ENCODE assay signal across 1 cellular context in the genomic region with DNA sequence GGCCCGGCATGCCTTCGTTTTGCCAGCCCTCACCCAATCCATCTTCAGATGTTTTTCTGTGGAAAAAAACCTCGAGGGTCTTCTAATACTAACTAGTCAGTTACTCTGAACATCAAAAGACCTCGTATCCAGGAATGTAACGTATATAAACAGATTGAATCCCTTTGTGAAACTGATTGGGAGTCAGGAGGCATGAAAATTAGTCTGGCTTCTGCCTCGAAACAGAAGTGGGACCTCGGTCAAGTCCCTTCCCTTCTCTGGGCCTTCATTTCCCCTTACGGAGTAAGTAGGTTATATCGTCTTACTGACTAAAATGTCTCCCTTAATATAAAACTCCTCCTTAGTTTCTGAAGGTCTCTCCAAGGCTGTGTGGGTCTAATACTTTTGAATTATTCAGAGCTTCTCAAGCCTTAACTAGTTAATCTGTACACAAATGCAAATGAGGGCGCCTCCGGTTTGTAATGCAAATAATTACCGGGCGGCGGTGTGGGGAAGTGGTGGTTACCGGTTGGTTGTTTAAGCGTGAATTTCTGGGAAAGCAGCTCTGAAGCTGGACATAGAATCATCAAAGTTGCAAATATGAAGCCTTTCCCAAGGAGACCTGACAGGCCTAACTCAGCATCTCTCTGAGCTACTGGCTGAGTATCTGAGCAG.
TF ChIP-seq lines count a peak whose summit lies in the region.

No MANE protein-coding gene starts in this region.

TF ChIP-seq in WTC11, 78 proteins besides CTCF, POLR2A, EP300 and RAD21 (continued from another document):
- TF ChIP-seq, protein P1, sequence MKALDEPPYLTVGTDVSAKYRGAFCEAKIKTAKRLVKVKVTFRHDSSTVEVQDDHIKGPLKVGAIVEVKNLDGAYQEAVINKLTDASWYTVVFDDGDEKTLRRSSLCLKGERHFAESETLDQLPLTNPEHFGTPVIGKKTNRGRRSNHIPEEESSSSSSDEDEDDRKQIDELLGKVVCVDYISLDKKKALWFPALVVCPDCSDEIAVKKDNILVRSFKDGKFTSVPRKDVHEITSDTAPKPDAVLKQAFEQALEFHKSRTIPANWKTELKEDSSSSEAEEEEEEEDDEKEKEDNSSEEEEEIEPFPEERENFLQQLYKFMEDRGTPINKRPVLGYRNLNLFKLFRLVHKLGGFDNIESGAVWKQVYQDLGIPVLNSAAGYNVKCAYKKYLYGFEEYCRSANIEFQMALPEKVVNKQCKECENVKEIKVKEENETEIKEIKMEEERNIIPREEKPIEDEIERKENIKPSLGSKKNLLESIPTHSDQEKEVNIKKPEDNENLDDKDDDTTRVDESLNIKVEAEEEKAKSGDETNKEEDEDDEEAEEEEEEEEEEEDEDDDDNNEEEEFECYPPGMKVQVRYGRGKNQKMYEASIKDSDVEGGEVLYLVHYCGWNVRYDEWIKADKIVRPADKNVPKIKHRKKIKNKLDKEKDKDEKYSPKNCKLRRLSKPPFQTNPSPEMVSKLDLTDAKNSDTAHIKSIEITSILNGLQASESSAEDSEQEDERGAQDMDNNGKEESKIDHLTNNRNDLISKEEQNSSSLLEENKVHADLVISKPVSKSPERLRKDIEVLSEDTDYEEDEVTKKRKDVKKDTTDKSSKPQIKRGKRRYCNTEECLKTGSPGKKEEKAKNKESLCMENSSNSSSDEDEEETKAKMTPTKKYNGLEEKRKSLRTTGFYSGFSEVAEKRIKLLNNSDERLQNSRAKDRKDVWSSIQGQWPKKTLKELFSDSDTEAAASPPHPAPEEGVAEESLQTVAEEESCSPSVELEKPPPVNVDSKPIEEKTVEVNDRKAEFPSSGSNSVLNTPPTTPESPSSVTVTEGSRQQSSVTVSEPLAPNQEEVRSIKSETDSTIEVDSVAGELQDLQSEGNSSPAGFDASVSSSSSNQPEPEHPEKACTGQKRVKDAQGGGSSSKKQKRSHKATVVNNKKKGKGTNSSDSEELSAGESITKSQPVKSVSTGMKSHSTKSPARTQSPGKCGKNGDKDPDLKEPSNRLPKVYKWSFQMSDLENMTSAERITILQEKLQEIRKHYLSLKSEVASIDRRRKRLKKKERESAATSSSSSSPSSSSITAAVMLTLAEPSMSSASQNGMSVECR (CRISPR knock-in tag; IDR thresholded peaks at IDR 0.05; ENCODE audit: borderline replicate concordance) = no peak
- TF ChIP-seq TP53 (CRISPR knock-in tag; IDR thresholded peaks at IDR 0.05) = no peak
- TF ChIP-seq, protein P2, sequence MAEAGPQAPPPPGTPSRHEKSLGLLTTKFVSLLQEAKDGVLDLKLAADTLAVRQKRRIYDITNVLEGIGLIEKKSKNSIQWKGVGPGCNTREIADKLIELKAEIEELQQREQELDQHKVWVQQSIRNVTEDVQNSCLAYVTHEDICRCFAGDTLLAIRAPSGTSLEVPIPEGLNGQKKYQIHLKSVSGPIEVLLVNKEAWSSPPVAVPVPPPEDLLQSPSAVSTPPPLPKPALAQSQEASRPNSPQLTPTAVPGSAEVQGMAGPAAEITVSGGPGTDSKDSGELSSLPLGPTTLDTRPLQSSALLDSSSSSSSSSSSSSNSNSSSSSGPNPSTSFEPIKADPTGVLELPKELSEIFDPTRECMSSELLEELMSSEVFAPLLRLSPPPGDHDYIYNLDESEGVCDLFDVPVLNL (CRISPR knock-in tag; IDR thresholded peaks at IDR 0.05; ENCODE audit: borderline replicate concordance, low read depth) = no peak
- TF ChIP-seq, protein P3, sequence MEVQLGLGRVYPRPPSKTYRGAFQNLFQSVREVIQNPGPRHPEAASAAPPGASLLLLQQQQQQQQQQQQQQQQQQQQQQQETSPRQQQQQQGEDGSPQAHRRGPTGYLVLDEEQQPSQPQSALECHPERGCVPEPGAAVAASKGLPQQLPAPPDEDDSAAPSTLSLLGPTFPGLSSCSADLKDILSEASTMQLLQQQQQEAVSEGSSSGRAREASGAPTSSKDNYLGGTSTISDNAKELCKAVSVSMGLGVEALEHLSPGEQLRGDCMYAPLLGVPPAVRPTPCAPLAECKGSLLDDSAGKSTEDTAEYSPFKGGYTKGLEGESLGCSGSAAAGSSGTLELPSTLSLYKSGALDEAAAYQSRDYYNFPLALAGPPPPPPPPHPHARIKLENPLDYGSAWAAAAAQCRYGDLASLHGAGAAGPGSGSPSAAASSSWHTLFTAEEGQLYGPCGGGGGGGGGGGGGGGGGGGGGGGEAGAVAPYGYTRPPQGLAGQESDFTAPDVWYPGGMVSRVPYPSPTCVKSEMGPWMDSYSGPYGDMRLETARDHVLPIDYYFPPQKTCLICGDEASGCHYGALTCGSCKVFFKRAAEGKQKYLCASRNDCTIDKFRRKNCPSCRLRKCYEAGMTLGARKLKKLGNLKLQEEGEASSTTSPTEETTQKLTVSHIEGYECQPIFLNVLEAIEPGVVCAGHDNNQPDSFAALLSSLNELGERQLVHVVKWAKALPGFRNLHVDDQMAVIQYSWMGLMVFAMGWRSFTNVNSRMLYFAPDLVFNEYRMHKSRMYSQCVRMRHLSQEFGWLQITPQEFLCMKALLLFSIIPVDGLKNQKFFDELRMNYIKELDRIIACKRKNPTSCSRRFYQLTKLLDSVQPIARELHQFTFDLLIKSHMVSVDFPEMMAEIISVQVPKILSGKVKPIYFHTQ (CRISPR knock-in tag; IDR thresholded peaks at IDR 0.05) = no peak
- TF ChIP-seq ZNF317 (CRISPR knock-in tag; IDR thresholded peaks at IDR 0.05; ENCODE audit: borderline replicate concordance, low read depth) = no peak
- TF ChIP-seq, protein P4, sequence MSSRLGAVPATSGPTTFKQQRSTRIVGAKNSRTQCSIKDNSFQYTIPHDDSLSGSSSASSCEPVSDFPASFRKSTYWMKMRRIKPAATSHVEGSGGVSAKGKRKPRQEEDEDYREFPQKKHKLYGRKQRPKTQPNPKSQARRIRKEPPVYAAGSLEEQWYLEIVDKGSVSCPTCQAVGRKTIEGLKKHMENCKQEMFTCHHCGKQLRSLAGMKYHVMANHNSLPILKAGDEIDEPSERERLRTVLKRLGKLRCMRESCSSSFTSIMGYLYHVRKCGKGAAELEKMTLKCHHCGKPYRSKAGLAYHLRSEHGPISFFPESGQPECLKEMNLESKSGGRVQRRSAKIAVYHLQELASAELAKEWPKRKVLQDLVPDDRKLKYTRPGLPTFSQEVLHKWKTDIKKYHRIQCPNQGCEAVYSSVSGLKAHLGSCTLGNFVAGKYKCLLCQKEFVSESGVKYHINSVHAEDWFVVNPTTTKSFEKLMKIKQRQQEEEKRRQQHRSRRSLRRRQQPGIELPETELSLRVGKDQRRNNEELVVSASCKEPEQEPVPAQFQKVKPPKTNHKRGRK (CRISPR knock-in tag; IDR thresholded peaks at IDR 0.05; ENCODE audit: borderline replicate concordance) = no peak
- TF ChIP-seq IRF2 (CRISPR knock-in tag; IDR thresholded peaks at IDR 0.05; ENCODE audit: borderline replicate concordance, low read depth) = no peak
- TF ChIP-seq, protein P5, sequence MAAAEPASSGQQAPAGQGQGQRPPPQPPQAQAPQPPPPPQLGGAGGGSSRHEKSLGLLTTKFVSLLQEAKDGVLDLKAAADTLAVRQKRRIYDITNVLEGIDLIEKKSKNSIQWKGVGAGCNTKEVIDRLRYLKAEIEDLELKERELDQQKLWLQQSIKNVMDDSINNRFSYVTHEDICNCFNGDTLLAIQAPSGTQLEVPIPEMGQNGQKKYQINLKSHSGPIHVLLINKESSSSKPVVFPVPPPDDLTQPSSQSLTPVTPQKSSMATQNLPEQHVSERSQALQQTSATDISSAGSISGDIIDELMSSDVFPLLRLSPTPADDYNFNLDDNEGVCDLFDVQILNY (CRISPR knock-in tag; IDR thresholded peaks at IDR 0.05) = no peak
- TF ChIP-seq, protein P6, sequence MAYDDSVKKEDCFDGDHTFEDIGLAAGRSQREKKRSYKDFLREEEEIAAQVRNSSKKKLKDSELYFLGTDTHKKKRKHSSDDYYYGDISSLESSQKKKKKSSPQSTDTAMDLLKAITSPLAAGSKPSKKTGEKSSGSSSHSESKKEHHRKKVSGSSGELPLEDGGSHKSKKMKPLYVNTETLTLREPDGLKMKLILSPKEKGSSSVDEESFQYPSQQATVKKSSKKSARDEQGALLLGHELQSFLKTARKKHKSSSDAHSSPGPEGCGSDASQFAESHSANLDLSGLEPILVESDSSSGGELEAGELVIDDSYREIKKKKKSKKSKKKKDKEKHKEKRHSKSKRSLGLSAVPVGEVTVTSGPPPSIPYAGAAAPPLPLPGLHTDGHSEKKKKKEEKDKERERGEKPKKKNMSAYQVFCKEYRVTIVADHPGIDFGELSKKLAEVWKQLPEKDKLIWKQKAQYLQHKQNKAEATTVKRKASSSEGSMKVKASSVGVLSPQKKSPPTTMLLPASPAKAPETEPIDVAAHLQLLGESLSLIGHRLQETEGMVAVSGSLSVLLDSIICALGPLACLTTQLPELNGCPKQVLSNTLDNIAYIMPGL (CRISPR knock-in tag; IDR thresholded peaks at IDR 0.05) = no peak
- TF ChIP-seq, protein P7, sequence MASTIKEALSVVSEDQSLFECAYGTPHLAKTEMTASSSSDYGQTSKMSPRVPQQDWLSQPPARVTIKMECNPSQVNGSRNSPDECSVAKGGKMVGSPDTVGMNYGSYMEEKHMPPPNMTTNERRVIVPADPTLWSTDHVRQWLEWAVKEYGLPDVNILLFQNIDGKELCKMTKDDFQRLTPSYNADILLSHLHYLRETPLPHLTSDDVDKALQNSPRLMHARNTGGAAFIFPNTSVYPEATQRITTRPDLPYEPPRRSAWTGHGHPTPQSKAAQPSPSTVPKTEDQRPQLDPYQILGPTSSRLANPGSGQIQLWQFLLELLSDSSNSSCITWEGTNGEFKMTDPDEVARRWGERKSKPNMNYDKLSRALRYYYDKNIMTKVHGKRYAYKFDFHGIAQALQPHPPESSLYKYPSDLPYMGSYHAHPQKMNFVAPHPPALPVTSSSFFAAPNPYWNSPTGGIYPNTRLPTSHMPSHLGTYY (CRISPR knock-in tag; IDR thresholded peaks at IDR 0.05) = no peak
- no peak for TF ChIP-seq ZNF219 (CRISPR knock-in tag; IDR thresholded peaks at IDR 0.05; ENCODE audit: borderline replicate concordance)
- TF ChIP-seq, protein P8, sequence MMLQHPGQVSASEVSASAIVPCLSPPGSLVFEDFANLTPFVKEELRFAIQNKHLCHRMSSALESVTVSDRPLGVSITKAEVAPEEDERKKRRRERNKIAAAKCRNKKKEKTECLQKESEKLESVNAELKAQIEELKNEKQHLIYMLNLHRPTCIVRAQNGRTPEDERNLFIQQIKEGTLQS (CRISPR knock-in tag; conservative IDR thresholded peaks at IDR 0.05) = no peak
